Comparison of ENCODE assay signal across 15 cellular contexts in the genomic region with DNA sequence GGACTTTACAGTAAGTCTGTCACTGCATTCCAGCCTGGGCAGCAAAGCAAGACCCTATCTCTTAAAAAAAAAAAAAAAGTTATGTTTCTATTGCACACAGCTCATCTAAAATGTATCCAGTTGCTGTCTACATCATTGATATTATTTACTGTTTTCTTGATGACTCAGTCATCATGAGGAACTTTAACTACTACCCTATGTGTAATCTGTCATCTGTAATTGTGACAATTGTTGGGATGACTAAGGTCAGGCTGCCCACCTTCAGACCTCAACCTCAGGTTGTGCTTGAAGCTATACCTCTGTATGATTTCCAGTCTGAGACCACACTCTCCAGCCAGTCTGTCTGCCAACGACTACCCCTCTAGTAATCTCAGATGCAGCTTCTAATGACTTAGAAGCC.
"Had no signal": no experiment of that assay in that cellular context is flagged by ENCODE, and none has a peak within 500 bp of the region (broad histone marks: within the 10 kb centered on the region; RNA-seq: fewer than 3 reads in every experiment).

No MANE protein-coding gene starts in this region.

- H3K27ac ChIP-seq: left ventricle myocardium inferior, neural progenitor cell, upper lobe of right lung, VCaP had no signal

- H3K27me3 Mint-ChIP-seq: activated naive CD4-positive, alpha-beta T cell treated with anti-CD3 and anti-CD28 coated beads, Interleukin-2, amount 10 ng/mL, durations not matched to agents 7 days and 5 days had no signal

- DNase-seq: activated CD4-positive, alpha-beta T cell treated with anti-CD3 and anti-CD28 coated beads for 1 hour; activated CD4-positive, alpha-beta T cell treated with anti-CD3 and anti-CD28 coated beads, Interleukin-2, amount 50 U/mL, for 4 hours; activated CD8-positive, alpha-beta memory T cell treated with anti-CD3 and anti-CD28 coated beads for 24 hours; activated CD8-positive, alpha-beta memory T cell treated with anti-CD3 and anti-CD28 coated beads, Interleukin-2, amount 50 U/mL, for 4 hours; activated naive CD4-positive, alpha-beta T cell treated with anti-CD3 and anti-CD28 coated beads, Interleukin-2, amount 10 ng/mL, durations not matched to agents 7 days and 5 days; activated T-cell treated with anti-CD3 and anti-CD28 coated beads, Interleukin-2, amount 50 U/mL, for 4 hours; hypothalamus; left ventricle myocardium inferior; naive thymus-derived CD8-positive, alpha-beta T cell; small intestine; stimulated activated naive CD4-positive, alpha-beta T cell had no signal

- H3K36me3 Mint-ChIP-seq: activated naive CD4-positive, alpha-beta T cell treated with anti-CD3 and anti-CD28 coated beads, Interleukin-2, amount 10 ng/mL, durations not matched to agents 7 days and 5 days; naive thymus-derived CD8-positive, alpha-beta T cell; neural progenitor cell had no signal

- ATAC-seq: naive thymus-derived CD8-positive, alpha-beta T cell; sciatic nerve; upper lobe of right lung had no signal

- H3K4me3 ChIP-seq: left ventricle myocardium inferior, neural progenitor cell, upper lobe of right lung had no signal

- H3K9me3 ChIP-seq: left ventricle myocardium inferior, upper lobe of right lung had no signal

- H3K9me3 Mint-ChIP-seq: activated naive CD4-positive, alpha-beta T cell treated with anti-CD3 and anti-CD28 coated beads, Interleukin-2, amount 10 ng/mL, durations not matched to agents 7 days and 5 days; activated T-cell treated with anti-CD3 and anti-CD28 coated beads, Interleukin-2, amount 50 U/mL, for 4 hours; naive thymus-derived CD8-positive, alpha-beta T cell; neural progenitor cell had no signal

- H3K27ac Mint-ChIP-seq: activated naive CD4-positive, alpha-beta T cell treated with anti-CD3 and anti-CD28 coated beads, Interleukin-2, amount 10 ng/mL, durations not matched to agents 7 days and 5 days; naive thymus-derived CD8-positive, alpha-beta T cell; neural progenitor cell had no signal

- H3K4me1 Mint-ChIP-seq: activated naive CD4-positive, alpha-beta T cell treated with anti-CD3 and anti-CD28 coated beads, Interleukin-2, amount 10 ng/mL, durations not matched to agents 7 days and 5 days; neural progenitor cell had no signal

- H3K9ac ChIP-seq: neural progenitor cell had no signal

- H3K4me1 ChIP-seq: neural progenitor cell had no signal

- H3K4me2 ChIP-seq: neural progenitor cell had no signal

- H2AFZ ChIP-seq: neural progenitor cell had no signal

- H3K27me3 ChIP-seq: neural progenitor cell, upper lobe of right lung had no signal

- H3K4me3 Mint-ChIP-seq: activated naive CD4-positive, alpha-beta T cell treated with anti-CD3 and anti-CD28 coated beads, Interleukin-2, amount 10 ng/mL, durations not matched to agents 7 days and 5 days; activated T-cell treated with anti-CD3 and anti-CD28 coated beads, Interleukin-2, amount 50 U/mL, for 4 hours; naive thymus-derived CD8-positive, alpha-beta T cell; neural progenitor cell had no signal

- H3K36me3 ChIP-seq: left ventricle myocardium inferior, neural progenitor cell, upper lobe of right lung had no signal
